In the genomic region with DNA sequence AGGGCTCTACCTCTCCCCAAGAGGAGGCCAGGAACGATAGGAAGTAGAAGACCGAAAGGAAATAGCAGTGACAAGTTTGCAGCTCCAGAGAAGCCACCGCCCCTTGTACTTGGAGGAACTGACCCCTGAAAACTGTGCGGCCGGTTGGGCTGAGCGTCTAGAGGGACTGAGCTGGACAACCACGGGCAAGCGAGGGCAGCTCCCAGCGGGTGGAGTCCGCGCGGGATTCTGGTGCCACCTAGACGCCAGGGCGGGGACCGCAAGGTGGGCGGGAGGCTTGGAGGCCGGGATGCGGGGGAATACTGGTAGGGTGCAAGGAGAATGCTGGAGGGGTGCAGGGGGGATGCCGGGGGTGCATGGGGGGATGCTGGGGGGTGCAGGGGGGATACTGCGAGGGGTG, we compare ENCODE assay signal across 8 cellular contexts. TPM values are rescaled to one million over a fixed set of nuclear protein-coding genes. Genes with fewer than 3 reads are reported as not detected.
DNase-seq lines count a peak whose midpoint lies in the region; ATAC-seq and TF ChIP-seq lines count a peak whose summit lies in the region.

No MANE protein-coding gene starts in this region.

- no peak overlapping the region for H3K27ac Mint-ChIP-seq in naive thymus-derived CD4-positive, alpha-beta T cell

- H3K4me1 ChIP-seq in naive thymus-derived CD4-positive, alpha-beta T cell (ENCODE audit: control insufficient read depth in 2 of 2, insufficient read depth in 2 of 2, low read length in 2 of 2): peaks cover 0 to 6% of the 10 kb centered on the region in 2 donors

- intact Hi-C loops in naive thymus-derived CD4-positive, alpha-beta T cell (cut with micrococcal nuclease): no loop called here

- H3K4me3 ChIP-seq in epithelial cell of esophagus (ENCODE audit: low read length): peak overlapping the region; percentile 20
- no peak overlapping the region for H3K4me3 ChIP-seq in naive thymus-derived CD4-positive, alpha-beta T cell (ENCODE audit: low read length)

- peak overlapping the region; percentile 38 for H3K4me3 Mint-ChIP-seq in activated T-cell treated with anti-CD3 and anti-CD28 coated beads, Interleukin-2, amount 50 U/mL, for 4 hours
- peak overlapping the region in 8 of 10 donors; percentile 51 to 83 (median 70) for H3K4me3 Mint-ChIP-seq in naive thymus-derived CD4-positive, alpha-beta T cell

- CTCF ChIA-PET in naive thymus-derived CD4-positive, alpha-beta T cell (lab: Charles Lee): no interaction called here

- no peak for DNase-seq in activated T-cell treated with anti-CD3 and anti-CD28 coated beads, Interleukin-2, amount 50 U/mL, for 4 hours
- DNase-seq in activated T-cell treated with anti-CD3 and anti-CD28 coated beads for 4 hours: no peak
- DNase-seq in RPMI8226: peak; percentile 48
- peak; percentile 60 for DNase-seq in epithelial cell of esophagus (ENCODE audit: low read depth)
- DNase-seq in naive thymus-derived CD4-positive, alpha-beta T cell: no peak
- DNase-seq in NCI-H2107 treated with DMSO at 0.1 percent for 48 hours (lab: John Stamatoyannopoulos, UW; ENCODE audit: unreplicated experiment): no peak
- DNase-seq in SIG-M5 treated with dmso at 0.1 percent for 504 hours (lab: John Stamatoyannopoulos, UW; ENCODE audit: unreplicated experiment): no peak
- DNase-seq in AML-193 (lab: John Stamatoyannopoulos, UW): no peak

- ATAC-seq in activated T-cell treated with anti-CD3 and anti-CD28 coated beads, Interleukin-2, amount 50 U/mL, for 4 hours: no peak
- no peak for ATAC-seq in naive thymus-derived CD4-positive, alpha-beta T cell

- no peak overlapping the region for H3K27ac ChIP-seq in naive thymus-derived CD4-positive, alpha-beta T cell (ENCODE audit: low read depth, low read length)

- H3K9me3 ChIP-seq in naive thymus-derived CD4-positive, alpha-beta T cell (ENCODE audit: control insufficient read depth in 2 of 3, low read length in 3 of 3): no peaks in the 10 kb centered on the region

- peaks cover 0 to 7% of the 10 kb centered on the region in 2 donors for H3K27me3 ChIP-seq in naive thymus-derived CD4-positive, alpha-beta T cell (ENCODE audit: control insufficient read depth in 2 of 2, insufficient read depth in 2 of 2, low read length in 2 of 2)

- H3K36me3 Mint-ChIP-seq in activated T-cell treated with anti-CD3 and anti-CD28 coated beads, Interleukin-2, amount 50 U/mL, for 4 hours (ENCODE audit: insufficient read depth): no peaks in the 10 kb centered on the region
- H3K36me3 Mint-ChIP-seq in naive thymus-derived CD4-positive, alpha-beta T cell: peaks cover 0 to 3% (median 0%) of the 10 kb centered on the region in 5 donors

- peak; percentile 65 for TF ChIP-seq CTCF in epithelial cell of esophagus (IDR thresholded peaks at IDR 0.05; ENCODE audit: insufficient read depth, low read depth, low read length, missing control alignments)

- peaks cover 18% of the 10 kb centered on the region for H3K4me1 Mint-ChIP-seq in activated T-cell treated with anti-CD3 and anti-CD28 coated beads, Interleukin-2, amount 50 U/mL, for 4 hours (ENCODE audit: low read depth)
- H3K4me1 Mint-ChIP-seq in naive thymus-derived CD4-positive, alpha-beta T cell: peaks cover 6 to 31% (median 17%) of the 10 kb centered on the region in 7 donors

- peaks cover 57% of the 10 kb centered on the region for H3K27me3 Mint-ChIP-seq in activated T-cell treated with anti-CD3 and anti-CD28 coated beads, Interleukin-2, amount 50 U/mL, for 4 hours (ENCODE audit: low read depth)
- peaks cover 63 to 80% (median 76%) of the 10 kb centered on the region in 5 donors for H3K27me3 Mint-ChIP-seq in naive thymus-derived CD4-positive, alpha-beta T cell

- H3K36me3 ChIP-seq in naive thymus-derived CD4-positive, alpha-beta T cell (ENCODE audit: control insufficient read depth in 2 of 3, insufficient read depth in 3 of 3, low read length in 3 of 3): no peaks in the 10 kb centered on the region

- no peaks in the 10 kb centered on the region for H3K9me3 Mint-ChIP-seq in activated T-cell treated with anti-CD3 and anti-CD28 coated beads, Interleukin-2, amount 50 U/mL, for 4 hours
- peaks cover 0 to 1% (median 0%) of the 10 kb centered on the region in 11 donors for H3K9me3 Mint-ChIP-seq in naive thymus-derived CD4-positive, alpha-beta T cell

- POLR2A ChIA-PET in naive thymus-derived CD4-positive, alpha-beta T cell (lab: Charles Lee): no interaction called here

RNA-seq across cellular contexts. Expression of gene SLC6A4, which starts 1.3 kb away (rescaled TPM):
- not detected for total RNA-seq in activated T-cell treated with anti-CD3 and anti-CD28 coated beads, Interleukin-2, amount 50 U/mL, for 4 hours
- total RNA-seq in naive thymus-derived CD4-positive, alpha-beta T cell: under 1 TPM in 1 of 5 experiments, not detected in 4; 0.10 TPM
- under 1 TPM; 0.05 to 0.09 TPM for polyA plus RNA-seq in naive thymus-derived CD4-positive, alpha-beta T cell

RNA-seq across cellular contexts. Expression of gene BLMH, which starts 54.9 kb away (rescaled TPM):
- 10 to 100 TPM; 67.5 to 81.8 (median 74.8) TPM for total RNA-seq in activated T-cell treated with anti-CD3 and anti-CD28 coated beads, Interleukin-2, amount 50 U/mL, for 4 hours
- total RNA-seq in naive thymus-derived CD4-positive, alpha-beta T cell: 10 to 100 TPM; 26.8 to 57.5 (median 40.1) TPM
- polyA plus RNA-seq in naive thymus-derived CD4-positive, alpha-beta T cell: 10 to 100 TPM; 17.7 to 24.4 TPM

Comparison
In these comparisons a context has a peak if more than half of its experiments do, and no peak if none do; other contexts are left out.
1. DNase-seq: peak in RPMI8226 (single experiment) and epithelial cell of esophagus (single experiment); none in activated T-cell treated with anti-CD3 and anti-CD28 coated beads, Interleukin-2, amount 50 U/mL, for 4 hours (single experiment), activated T-cell treated with anti-CD3 and anti-CD28 coated beads for 4 hours (single experiment), naive thymus-derived CD4-positive, alpha-beta T cell (0 of 9), NCI-H2107 treated with DMSO at 0.1 percent for 48 hours (single experiment), SIG-M5 treated with dmso at 0.1 percent for 504 hours (single experiment) and AML-193 (0 of 2).